In the genomic region with DNA sequence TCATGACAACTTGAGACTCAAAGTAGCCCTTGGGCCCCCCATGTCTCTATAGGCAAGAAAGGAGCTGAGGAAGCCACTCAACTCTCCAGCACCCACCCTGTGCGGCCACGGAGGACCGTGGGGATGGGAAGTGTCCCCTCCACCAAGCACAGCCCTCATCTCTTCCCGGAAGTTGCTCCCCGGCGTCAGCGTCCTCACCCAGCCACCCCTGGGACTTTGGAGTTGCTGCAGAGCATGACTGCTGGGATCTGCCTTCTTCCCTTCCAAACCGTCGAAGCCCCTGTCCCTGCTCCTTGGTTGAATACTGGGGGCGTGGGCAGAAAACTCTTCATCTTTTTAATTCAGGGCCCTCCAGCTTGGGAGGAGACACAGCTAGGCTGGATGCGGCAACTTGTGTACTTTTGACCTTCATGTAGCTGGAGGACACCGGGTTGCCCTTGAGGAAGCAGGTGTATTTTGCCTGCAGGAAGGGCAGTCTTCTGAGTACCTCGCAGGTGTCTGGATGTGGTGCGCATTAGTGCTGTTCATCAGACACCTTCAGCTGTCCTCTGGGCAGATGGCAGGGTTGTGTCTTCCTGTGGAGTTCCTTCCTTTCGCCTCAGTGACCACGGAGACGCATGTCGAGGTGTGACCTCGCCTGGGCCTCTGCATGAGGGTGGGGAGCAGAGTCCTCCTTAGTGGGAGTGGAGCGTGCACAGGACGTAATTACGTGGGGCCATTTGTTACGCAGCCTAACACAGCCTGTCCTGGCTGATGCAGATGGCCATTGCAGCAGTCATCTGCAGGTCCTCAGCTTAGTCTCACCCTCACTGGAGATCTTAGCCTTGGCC, we compare ENCODE assay signal across 29 cellular contexts. TPM values are rescaled to one million over a fixed set of nuclear protein-coding genes. Genes with fewer than 3 reads are reported as not detected.
DNase-seq lines count a peak whose midpoint lies in the region; ATAC-seq, FAIRE-seq and TF ChIP-seq lines count a peak whose summit lies in the region.
"Had no signal": no experiment of that assay in that cellular context is flagged by ENCODE, and none has a peak within 500 bp of the region (broad histone marks: within the 10 kb centered on the region; RNA-seq: fewer than 3 reads in every experiment).

No MANE protein-coding gene starts in this region.

- H3K9me3 ChIP-seq in BLaER1 (0 out of 2 replicates have a peak, but pooled peaks cover 6% of the 10 kb centered on the region), K562 (replicated peaks; ENCODE audit: control insufficient read depth, insufficient read depth, low read depth, low read length) (peaks cover 7% of the 10 kb centered on the region; the same call in 1 of the 2 replicates)
- H3K9me3 ChIP-seq: prostate gland had no signal

- no TSS peak for BruUV-seq in K562 (replicated peaks; lab: Mats Ljungman, UMichigan)

- no peaks in the 10 kb centered on the region for H3K27me3 ChIP-seq in BLaER1
- H3K27me3 ChIP-seq in K562 (ENCODE audit: control insufficient read depth in 2 of 2, insufficient read depth in 2 of 2, low read length in 2 of 2) = no peaks in the 10 kb centered on the region

- TF ChIP-seq RAD21 in K562 (CRISPR knock-in tag; conservative IDR thresholded peaks at IDR 0.05 in 1 of 2, IDR thresholded peaks at IDR 0.05 in 1 of 2) = no peak

- H3K4me2 ChIP-seq in BLaER1 = peak overlapping the region; percentile 91
- no peak overlapping the region for H3K4me2 ChIP-seq in K562 (ENCODE audit: insufficient read depth, low read length)

- H3K4me1 ChIP-seq in BLaER1 (peaks cover 91% of the 10 kb centered on the region), K562 (replicated peaks in 1 of 2; ENCODE audit: control insufficient read depth in 2 of 2, insufficient read depth in 2 of 2, low read length in 2 of 2) (peaks cover 46 to 49% of the 10 kb centered on the region in 2 experiments)
- H3K4me1 ChIP-seq: prostate gland had no signal

- H3K36me3 ChIP-seq in BLaER1 (no peaks in the 10 kb centered on the region), K562 (ENCODE audit: control insufficient read depth, insufficient read depth, low read length) (no peaks in the 10 kb centered on the region)
- H3K36me3 ChIP-seq: prostate gland had no signal

- in situ Hi-C loops in K562 (cut with MboI) = no loop called here

- WGBS in K562 (ENCODE audit: insufficient coverage, low coverage, missing lambda C conversion rate) = 94% methylated on average over 23 of the region's 23 CpGs

- POLR2A ChIA-PET in K562 (lab: Yijun Ruan, JAX) = interaction anchor here (0.8 to 1.2 kb wide), 2 partner anchors 13 to 16 kb away, joined by 3 read pairs; no protein-coding TSS in a partner anchor

- no peak for ATAC-seq in K562
- ATAC-seq: HCT116; left colon; PC-3; stimulated activated naive B cell treated with anti-CD40 and anti-IgM and Interleukin-4, amounts not matched to agents 10 μg/mL and 1 μg/mL and 100 μg/mL, for 72 hours had no signal

- H3K9me1 ChIP-seq in K562 (ENCODE audit: control insufficient read depth, insufficient read depth, low read length) = no peaks in the 10 kb centered on the region

- no peak for TF ChIP-seq CTCF in K562 (IDR thresholded peaks at IDR 0.05 in 2 of 3, conservative IDR thresholded peaks at IDR 0.05 in 1 of 3; ENCODE audit: insufficient read depth in 2 of 3, low read depth in 1 of 3, low read length in 3 of 3)

- intact Hi-C loops in K562 (cut with micrococcal nuclease) = no loop called here

- H3K9ac ChIP-seq in BLaER1 = no peak overlapping the region
- no peak overlapping the region for H3K9ac ChIP-seq in K562 (ENCODE audit: insufficient read depth in 1 of 2, low read depth in 2 of 2, low read length in 2 of 2)

- DNase-seq in GM12892 (ENCODE audit: insufficient read length) (no peak), K562 (ENCODE audit: extremely low read depth in 1 of 4, low spot score in 3 of 4) (no peak), mesenteric fat pad (ENCODE audit: low spot score) (peak; percentile 78), KG1 (lab: John Stamatoyannopoulos, UW) (no peak), epidermal melanocyte (ENCODE audit: insufficient read length, low spot score) (no peak), NCI-H2196 treated with DMSO at 0.1 percent for 48 hours (lab: John Stamatoyannopoulos, UW; ENCODE audit: unreplicated experiment) (no peak)
- DNase-seq: activated CD4-positive, alpha-beta T cell treated with anti-CD3 and anti-CD28 coated beads for 1 hour; CD4-positive, alpha-beta T cell; left colon; midbrain; NCI-H1092 treated with DMSO at 0.1 percent for 48 hours; NCI-H2029 treated with DMSO at 0.1 percent for 48 hours; PC-3; SHP77; stimulated activated naive B cell treated with anti-CD40 and anti-IgM and Interleukin-4, amounts not matched to agents 10 μg/mL and 1 μg/mL and 100 μg/mL, for 72 hours; SW 1271 had no signal

- TF ChIP-seq POLR2A in GM12892 (IDR thresholded peaks at IDR 0.05; ENCODE audit: low read depth, low read length) = no peak
- no peak for TF ChIP-seq POLR2A in K562 (conservative IDR thresholded peaks at IDR 0.05)

- H3K4me3 ChIP-seq in BLaER1 = no peak overlapping the region
- H3K4me3 ChIP-seq in K562 = no peak overlapping the region
- H3K4me3 ChIP-seq: prostate gland, skin epidermis had no signal

- no peaks in the 10 kb centered on the region for H4K20me1 ChIP-seq in BLaER1
- no peaks in the 10 kb centered on the region for H4K20me1 ChIP-seq in K562 (replicated peaks; ENCODE audit: control insufficient read depth, insufficient read depth, low read length)

- TF ChIP-seq EP300 in K562 (IDR thresholded peaks at IDR 0.05; ENCODE audit: low read length) = no peak

- H3K79me2 ChIP-seq in K562 (ENCODE audit: control insufficient read depth, insufficient read depth, low read length) = peaks cover 8% of the 10 kb centered on the region

- peak; percentile 50 for FAIRE-seq in GM12892 (lab: Jason Lieb, UNC)
- no peak for FAIRE-seq in K562 (lab: Jason Lieb, UNC)
- FAIRE-seq: G401.6, GM18507, TTC549, urothelium cell line had no signal

- H2AFZ ChIP-seq in K562 (ENCODE audit: low read depth, low read length) = no peak overlapping the region

- 0 out of 2 replicates have a peak overlapping the region, but pooled peaks have one; percentile 14 for H3K27ac ChIP-seq in BLaER1
- H3K27ac ChIP-seq in K562 (ENCODE audit: extremely low read depth, low read depth, low read length) = no peak overlapping the region
- H3K27ac ChIP-seq: prostate gland had no signal

- CTCF ChIA-PET in K562 (lab: Yijun Ruan, JAX; ENCODE audit: low intra/inter-chr PET ratio) = no interaction called here

RNA-seq across cellular contexts. Expression of a gene that starts 12.2 kb away (rescaled TPM):
- 1.7 TPM for polyA plus RNA-seq in GM12892 (2012; ENCODE audit: missing spikeins)
- total RNA-seq in K562 (2011; cell fraction: chromatin; rRNA removed; ENCODE audit: low replicate concordance) = 6.0 and 26.3 TPM in 2 replicates
- total RNA-seq in K562 (2011; cell fraction: nucleolus; rRNA removed) = 38.8 and 53.5 TPM in 2 replicates
- total RNA-seq in K562 (2011; cell fraction: nucleoplasm; rRNA removed) = 31.1 and 36.4 TPM in 2 replicates
- total RNA-seq in K562 (2014; rRNA removed) = 49.6 and 70.6 TPM in 2 replicates
- total RNA-seq in K562 (2014; rRNA removed; fragmentation: Illumina TruSeq; extraction: Trizol) = 41.0 and 51.5 TPM in 2 replicates
- 155 and 161 TPM in 2 replicates for total RNA-seq in K562 (2015; rRNA removed; fragmentation: Illumina TruSeq; extraction: Trizol)
- 163 and 164 TPM in 2 replicates for total RNA-seq in K562 (2021)
- polyA plus RNA-seq in K562 (2011; rRNA removed) = 22.7 and 77.6 TPM in 2 replicates
- 128 TPM in 2 replicates for polyA plus RNA-seq in K562 (2011; cell fraction: cytosol; rRNA removed)
- polyA plus RNA-seq in K562 (2011; cell fraction: nucleus; rRNA removed) = 28.0 and 34.2 TPM in 2 replicates
- 478 and 481 TPM in 2 replicates for polyA plus RNA-seq in K562 (2012)
- 242 and 297 TPM in 2 replicates for polyA plus RNA-seq in K562 (2014; fragmentation: Illumina TruSeq; extraction: Trizol)
- polyA plus RNA-seq in K562 (2014; fragmentation: Nextera tagmentation; extraction: Ambion mirVana) = 100 to 1,000 TPM; 452 to 461 TPM
- polyA plus RNA-seq in K562 (2014; rRNA removed) = 77.7 and 150 TPM in 2 replicates
- 19.8 and 26.3 TPM in 2 replicates for polyA minus RNA-seq in K562 (2011; rRNA and poly(A)+ RNA removed)
- 49.6 and 95.7 TPM in 2 replicates for polyA minus RNA-seq in K562 (2011; cell fraction: cytosol; rRNA and poly(A)+ RNA removed)
- 6.9 and 19.4 TPM in 2 replicates for polyA minus RNA-seq in K562 (2011; cell fraction: nucleus; rRNA and poly(A)+ RNA removed)
- total RNA-seq in mesenteric fat pad = 964 TPM

RNA-seq across cellular contexts. Expression of a gene that starts 19.0 kb away (rescaled TPM):
- polyA plus RNA-seq in GM12892 (2012; ENCODE audit: missing spikeins) = 237 TPM
- 394 and 929 TPM in 2 replicates for total RNA-seq in K562 (2011; cell fraction: chromatin; rRNA removed; ENCODE audit: low replicate concordance)
- 1,445 and 1,483 TPM in 2 replicates for total RNA-seq in K562 (2011; cell fraction: nucleolus; rRNA removed)
- 1,061 and 1,262 TPM in 2 replicates for total RNA-seq in K562 (2011; cell fraction: nucleoplasm; rRNA removed)
- total RNA-seq in K562 (2014; rRNA removed) (793 and 818 TPM in 2 replicates), K562 (2014; rRNA removed; fragmentation: Illumina TruSeq; extraction: Trizol) (572 and 787 TPM in 2 replicates), K562 (2015; rRNA removed; fragmentation: Illumina TruSeq; extraction: Trizol) (979 and 985 TPM in 2 replicates), K562 (2021) (691 and 717 TPM in 2 replicates), mesenteric fat pad (232 TPM)
- polyA plus RNA-seq in K562 (2011; rRNA removed) (900 and 1,311 TPM in 2 replicates), K562 (2014; fragmentation: Illumina TruSeq; extraction: Trizol) (1,966 and 1,984 TPM in 2 replicates), K562 (2014; fragmentation: Nextera tagmentation; extraction: Ambion mirVana) (1,000 to 10,000 TPM; 4,252 to 5,579 TPM), K562 (2014; rRNA removed) (974 and 999 TPM in 2 replicates)
- 2,724 and 2,737 TPM in 2 replicates for polyA plus RNA-seq in K562 (2011; cell fraction: cytosol; rRNA removed)
- 780 and 1,049 TPM in 2 replicates for polyA plus RNA-seq in K562 (2011; cell fraction: nucleus; rRNA removed)
- polyA plus RNA-seq in K562 (2012) = 1,084 and 1,212 TPM in 2 replicates
- polyA minus RNA-seq in K562 (2011; rRNA and poly(A)+ RNA removed) = 752 and 801 TPM in 2 replicates
- 577 and 662 TPM in 2 replicates for polyA minus RNA-seq in K562 (2011; cell fraction: cytosol; rRNA and poly(A)+ RNA removed)
- 139 and 266 TPM in 2 replicates for polyA minus RNA-seq in K562 (2011; cell fraction: nucleus; rRNA and poly(A)+ RNA removed)

RNA-seq across cellular contexts. Expression of a gene that starts 25.2 kb away (rescaled TPM):
- polyA plus RNA-seq in GM12892 (2012; ENCODE audit: missing spikeins) = 157 TPM
- 6.5 and 20.8 TPM in 2 replicates for total RNA-seq in K562 (2011; cell fraction: chromatin; rRNA removed; ENCODE audit: low replicate concordance)
- total RNA-seq in K562 (2011; cell fraction: nucleolus; rRNA removed) = 47.0 and 138 TPM in 2 replicates
- 31.5 and 44.9 TPM in 2 replicates for total RNA-seq in K562 (2011; cell fraction: nucleoplasm; rRNA removed)
- total RNA-seq in K562 (2014; rRNA removed) (52.8 and 187 TPM in 2 replicates), K562 (2014; rRNA removed; fragmentation: Illumina TruSeq; extraction: Trizol) (137 and 145 TPM in 2 replicates), K562 (2015; rRNA removed; fragmentation: Illumina TruSeq; extraction: Trizol) (290 and 356 TPM in 2 replicates), K562 (2021) (693 and 698 TPM in 2 replicates), mesenteric fat pad (657 TPM)
- polyA plus RNA-seq in K562 (2011; rRNA removed) (205 and 655 TPM in 2 replicates), K562 (2014; fragmentation: Illumina TruSeq; extraction: Trizol) (472 and 547 TPM in 2 replicates), K562 (2014; fragmentation: Nextera tagmentation; extraction: Ambion mirVana) (1,000 to 10,000 TPM; 3,629 to 4,872 TPM), K562 (2014; rRNA removed) (255 and 328 TPM in 2 replicates)
- polyA plus RNA-seq in K562 (2011; cell fraction: cytosol; rRNA removed) = 600 and 1,150 TPM in 2 replicates
- 59.9 and 198 TPM in 2 replicates for polyA plus RNA-seq in K562 (2011; cell fraction: nucleus; rRNA removed)
- polyA plus RNA-seq in K562 (2012) = 488 and 506 TPM in 2 replicates
- polyA minus RNA-seq in K562 (2011; rRNA and poly(A)+ RNA removed) = 69.9 and 190 TPM in 2 replicates
- polyA minus RNA-seq in K562 (2011; cell fraction: cytosol; rRNA and poly(A)+ RNA removed) = 143 and 401 TPM in 2 replicates
- 14.8 and 71.3 TPM in 2 replicates for polyA minus RNA-seq in K562 (2011; cell fraction: nucleus; rRNA and poly(A)+ RNA removed)

RNA-seq across cellular contexts. Expression of a gene that starts 33.5 kb away (rescaled TPM):
- not detected for polyA plus RNA-seq in GM12892 (2012; ENCODE audit: missing spikeins)
- not detected in 2 replicates for total RNA-seq in K562 (2011; cell fraction: chromatin; rRNA removed; ENCODE audit: low replicate concordance)
- total RNA-seq in K562 (2011; cell fraction: nucleolus; rRNA removed) = not detected in 2 replicates
- not detected in 2 replicates for total RNA-seq in K562 (2011; cell fraction: nucleoplasm; rRNA removed)
- total RNA-seq in K562 (2014; rRNA removed) = not detected in 2 replicates
- not detected in 2 replicates for total RNA-seq in K562 (2014; rRNA removed; fragmentation: Illumina TruSeq; extraction: Trizol)
- not detected in 2 replicates for total RNA-seq in K562 (2015; rRNA removed; fragmentation: Illumina TruSeq; extraction: Trizol)
- total RNA-seq in K562 (2021) = not detected in 2 replicates
- polyA plus RNA-seq in K562 (2011; rRNA removed) = not detected in 2 replicates
- not detected in 2 replicates for polyA plus RNA-seq in K562 (2011; cell fraction: cytosol; rRNA removed)
- not detected in 2 replicates for polyA plus RNA-seq in K562 (2011; cell fraction: nucleus; rRNA removed)
- not detected in 2 replicates for polyA plus RNA-seq in K562 (2012)
- polyA plus RNA-seq in K562 (2014; fragmentation: Illumina TruSeq; extraction: Trizol) = not detected in 2 replicates
- not detected for polyA plus RNA-seq in K562 (2014; fragmentation: Nextera tagmentation; extraction: Ambion mirVana)
- polyA plus RNA-seq in K562 (2014; rRNA removed) = 0.19 TPM in 1 of 2 replicates, not detected in the other
- polyA minus RNA-seq in K562 (2011; rRNA and poly(A)+ RNA removed) = not detected in 2 replicates
- polyA minus RNA-seq in K562 (2011; cell fraction: cytosol; rRNA and poly(A)+ RNA removed) = not detected in 2 replicates
- polyA minus RNA-seq in K562 (2011; cell fraction: nucleus; rRNA and poly(A)+ RNA removed) = not detected in 2 replicates
- total RNA-seq in mesenteric fat pad = not detected
- total RNA-seq: activated CD8-positive, alpha-beta memory T cell treated with anti-CD3 and anti-CD28 coated beads for 36 hours; CD4-positive, alpha-beta T cell; glomerular endothelial cell; HT1080; left colon; neural crest cell; PC-3; prostate gland; temporal lobe had no signal

RNA-seq across cellular contexts. Expression of a gene that starts 36.4 kb away (rescaled TPM):
- not detected for polyA plus RNA-seq in GM12892 (2012; ENCODE audit: missing spikeins)
- 45.4 and 151 TPM in 2 replicates for total RNA-seq in K562 (2011; cell fraction: chromatin; rRNA removed; ENCODE audit: low replicate concordance)
- total RNA-seq in K562 (2011; cell fraction: nucleolus; rRNA removed) = 117 and 141 TPM in 2 replicates
- 54.9 and 57.5 TPM in 2 replicates for total RNA-seq in K562 (2011; cell fraction: nucleoplasm; rRNA removed)
- 22.7 and 26.2 TPM in 2 replicates for total RNA-seq in K562 (2014; rRNA removed)
- 2.1 and 2.5 TPM in 2 replicates for total RNA-seq in K562 (2014; rRNA removed; fragmentation: Illumina TruSeq; extraction: Trizol)
- 7.6 and 9.7 TPM in 2 replicates for total RNA-seq in K562 (2015; rRNA removed; fragmentation: Illumina TruSeq; extraction: Trizol)
- total RNA-seq in K562 (2021) = 33.6 and 37.1 TPM in 2 replicates
- polyA plus RNA-seq in K562 (2011; rRNA removed) = 14.0 and 22.7 TPM in 2 replicates
- polyA plus RNA-seq in K562 (2011; cell fraction: cytosol; rRNA removed) = 20.4 and 42.5 TPM in 2 replicates
- polyA plus RNA-seq in K562 (2011; cell fraction: nucleus; rRNA removed) = 174 and 271 TPM in 2 replicates
- 17.2 and 19.0 TPM in 2 replicates for polyA plus RNA-seq in K562 (2012)
- 4.5 and 10.9 TPM in 2 replicates for polyA plus RNA-seq in K562 (2014; fragmentation: Illumina TruSeq; extraction: Trizol)
- under 1 TPM in 1 of 2 experiments, not detected in 1; 0.20 TPM for polyA plus RNA-seq in K562 (2014; fragmentation: Nextera tagmentation; extraction: Ambion mirVana)
- polyA plus RNA-seq in K562 (2014; rRNA removed) = 30.0 and 32.0 TPM in 2 replicates
- 2.1 and 3.3 TPM in 2 replicates for polyA minus RNA-seq in K562 (2011; rRNA and poly(A)+ RNA removed)
- polyA minus RNA-seq in K562 (2011; cell fraction: cytosol; rRNA and poly(A)+ RNA removed) = 8.1 and 9.7 TPM in 2 replicates
- 23.6 and 27.2 TPM in 2 replicates for polyA minus RNA-seq in K562 (2011; cell fraction: nucleus; rRNA and poly(A)+ RNA removed)
- not detected for total RNA-seq in mesenteric fat pad
